22 cellular contexts compared by ENCODE assay signal in genomic region chr5:662751-663435, GRCh38. TPM values are rescaled to one million over a fixed set of nuclear protein-coding genes. Genes with fewer than 3 reads are reported as not detected.
DNase-seq lines count a peak whose midpoint lies in the region; ATAC-seq, FAIRE-seq and TF ChIP-seq lines count a peak whose summit lies in the region.
"Had no signal": no experiment of that assay in that cellular context is flagged by ENCODE, and none has a peak within 500 bp of the region (broad histone marks: within the 10 kb centered on the region; RNA-seq: fewer than 3 reads in every experiment).

No MANE protein-coding gene starts in this region.

- SMC1A ChIA-PET in GM12878 (lab: Charles Lee; ENCODE audit: uncharacterized antibody, unreplicated experiment), result no interaction called here

- no peak for FAIRE-seq in GM12878 (lab: Jason Lieb, UNC)
- no peak for FAIRE-seq in HepG2 (lab: Jason Lieb, UNC)

- no peaks in the 10 kb centered on the region for H3K27me3 ChIP-seq in GM12878 (replicated peaks in 1 of 2; ENCODE audit: control insufficient read depth in 2 of 2, insufficient read depth in 2 of 2, low read length in 1 of 2)
- H3K27me3 ChIP-seq in HepG2 (ENCODE audit: control insufficient read depth in 1 of 2, insufficient read depth in 2 of 2, low read length in 2 of 2), result no peaks in the 10 kb centered on the region; a peak in 1 of 5 replicates
- no peaks in the 10 kb centered on the region for H3K27me3 ChIP-seq in BE2C
- H3K27me3 ChIP-seq: Peyer's patch had no signal

- H3K4me1 ChIP-seq in GM12878 (ENCODE audit: control insufficient read depth, insufficient read depth, low read length), result no peaks in the 10 kb centered on the region
- H3K4me1 ChIP-seq in HepG2 (ENCODE audit: insufficient read depth, low read length), result no peaks in the 10 kb centered on the region
- H3K4me1 ChIP-seq in BE2C, result no peaks in the 10 kb centered on the region
- H3K4me1 ChIP-seq: Caco-2 had no signal

- H3K27ac Mint-ChIP-seq in activated naive CD8-positive, alpha-beta T cell treated with anti-CD3 and anti-CD28 coated beads, Interleukin-2, amount 10 ng/mL, durations not matched to agents 7 days and 5 days, result no peak overlapping the region
- no peak overlapping the region for H3K27ac Mint-ChIP-seq in activated naive CD8-positive, alpha-beta T cell treated with anti-CD3 and anti-CD28 coated beads, Interleukin-2, amount 50 U/mL, for 24 hours
- H3K27ac Mint-ChIP-seq in WTC11, result no peak overlapping the region
- H3K27ac Mint-ChIP-seq: CD4-positive, alpha-beta T cell; GM23338 had no signal

- no peak for TF ChIP-seq RAD21 in GM12878 (IDR thresholded peaks at IDR 0.05; ENCODE audit: insufficient read depth, low read depth, low read length)
- TF ChIP-seq RAD21 in HepG2 (CRISPR knock-in tag; IDR thresholded peaks at IDR 0.05), result no peak

- CTCF ChIA-PET in GM12878 (lab: Yijun Ruan, JAX) (no interaction called here), HepG2 (lab: Yijun Ruan, JAX; ENCODE audit: low intra/inter-chr PET ratio, low total read pairs) (no interaction called here), WTC11 (lab: Charles Lee) (no interaction called here)

- H3K36me3 Mint-ChIP-seq in activated naive CD8-positive, alpha-beta T cell treated with anti-CD3 and anti-CD28 coated beads, Interleukin-2, amount 10 ng/mL, durations not matched to agents 7 days and 5 days, result peaks cover 31% of the 10 kb centered on the region
- H3K36me3 Mint-ChIP-seq in activated naive CD8-positive, alpha-beta T cell treated with anti-CD3 and anti-CD28 coated beads, Interleukin-2, amount 50 U/mL, for 24 hours (ENCODE audit: low read depth), result peaks cover 29% of the 10 kb centered on the region
- H3K36me3 Mint-ChIP-seq in WTC11, result peaks cover 37% of the 10 kb centered on the region

- H3K27me3 Mint-ChIP-seq in activated naive CD8-positive, alpha-beta T cell treated with anti-CD3 and anti-CD28 coated beads, Interleukin-2, amount 10 ng/mL, durations not matched to agents 7 days and 5 days, result no peaks in the 10 kb centered on the region
- no peaks in the 10 kb centered on the region for H3K27me3 Mint-ChIP-seq in activated naive CD8-positive, alpha-beta T cell treated with anti-CD3 and anti-CD28 coated beads, Interleukin-2, amount 50 U/mL, for 24 hours
- H3K27me3 Mint-ChIP-seq in WTC11 (ENCODE audit: low read depth), result no peaks in the 10 kb centered on the region
- H3K27me3 Mint-ChIP-seq: CD4-positive, alpha-beta T cell had no signal

- BruUV-seq in GM12878 (replicated peaks; lab: Mats Ljungman, UMichigan) (no TSS peak), HepG2 (replicated peaks; lab: Mats Ljungman, UMichigan) (no TSS peak)

- TF ChIP-seq EP300 in GM12878 (IDR thresholded peaks at IDR 0.05; ENCODE audit: borderline replicate concordance in 1 of 2, control insufficient read depth in 1 of 2, low read depth in 2 of 2, low read length in 2 of 2), result no peak
- no peak for TF ChIP-seq EP300 in HepG2 (IDR thresholded peaks at IDR 0.05; ENCODE audit: low read depth in 2 of 2, low read length in 2 of 2)
- no peak for TF ChIP-seq EP300 in HepG2 (CRISPR knock-in tag; IDR thresholded peaks at IDR 0.05; ENCODE audit: borderline replicate concordance)

- intact Hi-C loops in GM12878 (cut with micrococcal nuclease; ENCODE audit: unreplicated experiment) (no loop called here), HepG2 (cut with micrococcal nuclease; ENCODE audit: unreplicated experiment) (no loop called here)

- no peak for TF ChIP-seq POLR2A in GM12878 (IDR thresholded peaks at IDR 0.05; ENCODE audit: low read depth, low read length)
- no peak for TF ChIP-seq POLR2A in HepG2 (IDR thresholded peaks at IDR 0.05; ENCODE audit: insufficient read depth in 1 of 2, low read depth in 2 of 2, low read length in 2 of 2)

- no peak for ATAC-seq in activated naive CD8-positive, alpha-beta T cell treated with anti-CD3 and anti-CD28 coated beads, Interleukin-2, amount 10 ng/mL, durations not matched to agents 7 days and 5 days (ENCODE audit: low read depth)
- ATAC-seq in activated naive CD8-positive, alpha-beta T cell treated with anti-CD3 and anti-CD28 coated beads, Interleukin-2, amount 50 U/mL, for 24 hours, result no peak
- ATAC-seq in GM12878 (no peak), HepG2 (no peak), HG02885 (IDR thresholded peaks at IDR 0.05; ENCODE audit: poor library complexity, unreplicated experiment) (no peak), WTC11 (no peak)
- ATAC-seq: GM23338 had no signal

- H3K79me2 ChIP-seq in GM12878 (ENCODE audit: control insufficient read depth, insufficient read depth, low read length) (no peaks in the 10 kb centered on the region), HepG2 (ENCODE audit: insufficient read depth, low read length) (no peaks in the 10 kb centered on the region)

- 95% methylated on average over 30 of the region's 56 CpGs for whole genome bisulfite sequencing in GM12878 (ENCODE audit: insufficient coverage, insufficient replicate concordance, low lambda C conversion rate, missing lambda C conversion rate)
- 97% methylated on average over 53 of the region's 56 CpGs for WGBS in HepG2 (ENCODE audit: low lambda C conversion rate)

- peaks cover 2% of the 10 kb centered on the region for H3K4me1 Mint-ChIP-seq in activated naive CD8-positive, alpha-beta T cell treated with anti-CD3 and anti-CD28 coated beads, Interleukin-2, amount 10 ng/mL, durations not matched to agents 7 days and 5 days
- no peaks in the 10 kb centered on the region for H3K4me1 Mint-ChIP-seq in activated naive CD8-positive, alpha-beta T cell treated with anti-CD3 and anti-CD28 coated beads, Interleukin-2, amount 50 U/mL, for 24 hours
- no peaks in the 10 kb centered on the region for H3K4me1 Mint-ChIP-seq in WTC11
- H3K4me1 Mint-ChIP-seq: GM23338 had no signal

- H3K27ac ChIP-seq in GM12878 (ENCODE audit: control insufficient read depth, insufficient read depth), result no peak overlapping the region
- H3K27ac ChIP-seq in HepG2 (ENCODE audit: extremely low read length, insufficient read depth, low read length), result no peak overlapping the region
- H3K27ac ChIP-seq in substantia nigra (ENCODE audit: low read depth, low read length, poor library complexity, severe bottlenecking), result peak overlapping the region; percentile 100
- H3K27ac ChIP-seq: Peyer's patch had no signal

- H3K36me3 ChIP-seq in GM12878 (ENCODE audit: control insufficient read depth in 2 of 2, insufficient read depth in 2 of 2, low read length in 1 of 2), result peaks cover 11 to 20% of the 10 kb centered on the region in 2 experiments; a peak in 3 of 4 replicates
- peaks cover 10 to 53% of the 10 kb centered on the region in 2 experiments for H3K36me3 ChIP-seq in HepG2 (replicated peaks in 1 of 2; ENCODE audit: control insufficient read depth in 1 of 2, insufficient read depth in 2 of 2, low read length in 2 of 2)
- peaks cover 39% of the 10 kb centered on the region for H3K36me3 ChIP-seq in BE2C

- H3K4me3 Mint-ChIP-seq in activated naive CD8-positive, alpha-beta T cell treated with anti-CD3 and anti-CD28 coated beads, Interleukin-2, amount 10 ng/mL, durations not matched to agents 7 days and 5 days, result no peak overlapping the region
- H3K4me3 Mint-ChIP-seq in activated naive CD8-positive, alpha-beta T cell treated with anti-CD3 and anti-CD28 coated beads, Interleukin-2, amount 50 U/mL, for 24 hours, result no peak overlapping the region
- no peak overlapping the region for H3K4me3 Mint-ChIP-seq in WTC11
- H3K4me3 Mint-ChIP-seq: CD4-positive, alpha-beta T cell; GM23338 had no signal

- TF ChIP-seq CTCF in GM12878 (IDR thresholded peaks at IDR 0.05 in 2 of 3, conservative IDR thresholded peaks at IDR 0.05 in 1 of 3; ENCODE audit: control insufficient read depth in 2 of 3, extremely low read depth in 1 of 3, insufficient read depth in 1 of 3, low read depth in 3 of 3, low read length in 3 of 3), result no peak
- no peak for TF ChIP-seq CTCF in HepG2 (CRISPR knock-in tag; IDR thresholded peaks at IDR 0.05)
- no peak for TF ChIP-seq CTCF in BE2C (IDR thresholded peaks at IDR 0.05; ENCODE audit: low read depth, low read length)
- no peak for TF ChIP-seq CTCF in WTC11 (IDR thresholded peaks at IDR 0.05)

- H3K9ac ChIP-seq in GM12878 (ENCODE audit: control insufficient read depth, insufficient read depth, low read length) (no peak overlapping the region), HepG2 (ENCODE audit: insufficient read depth, low read depth, low read length) (no peak overlapping the region)

- DNase-seq in activated naive CD8-positive, alpha-beta T cell treated with anti-CD3 and anti-CD28 coated beads, Interleukin-2, amount 10 ng/mL, durations not matched to agents 7 days and 5 days, result peak; percentile 6
- DNase-seq in activated naive CD8-positive, alpha-beta T cell treated with anti-CD3 and anti-CD28 coated beads, Interleukin-2, amount 50 U/mL, for 24 hours, result no peak
- DNase-seq in GM12878 (ENCODE audit: low read depth, low spot score), result no peak
- no peak for DNase-seq in HepG2 (ENCODE audit: low spot score)
- DNase-seq in substantia nigra (lab: John Stamatoyannopoulos, UW), result no peak
- no peak for DNase-seq in BE2C
- DNase-seq in WTC11 (ENCODE audit: low spot score), result no peak
- DNase-seq: 8988T; Caco-2; CD4-positive, alpha-beta T cell; DMS153; GDM1; KBM-7; NCI-H1105 treated with DMSO at 0.1 percent for 48 hours; NCI-H1694; NCI-H2081 treated with DMSO at 0.1 percent for 48 hours; NCI-H748 treated with DMSO at 0.1 percent for 48 hours; NK-92 treated with Interleukin-12 subunit alpha and Interleukin-12 subunit beta, amount 100 ng/mL, for 24 hours; SHP77 had no signal

- H3K9me3 Mint-ChIP-seq in activated naive CD8-positive, alpha-beta T cell treated with anti-CD3 and anti-CD28 coated beads, Interleukin-2, amount 10 ng/mL, durations not matched to agents 7 days and 5 days, result no peaks in the 10 kb centered on the region
- no peaks in the 10 kb centered on the region for H3K9me3 Mint-ChIP-seq in activated naive CD8-positive, alpha-beta T cell treated with anti-CD3 and anti-CD28 coated beads, Interleukin-2, amount 50 U/mL, for 24 hours
- H3K9me3 Mint-ChIP-seq in WTC11, result 0 out of 2 replicates have a peak, but pooled peaks cover 3% of the 10 kb centered on the region
- H3K9me3 Mint-ChIP-seq: CD4-positive, alpha-beta T cell; GM23338 had no signal

- POLR2A ChIA-PET in activated naive CD8-positive, alpha-beta T cell treated with anti-CD3 and anti-CD28 coated beads, Interleukin-2, amount 10 ng/mL, durations not matched to agents 7 days and 5 days (lab: Charles Lee), result no interaction called here
- POLR2A ChIA-PET in GM12878 (lab: Charles Lee), result no interaction called here
- POLR2A ChIA-PET in HepG2 (lab: Yijun Ruan, JAX), result no interaction called here
- POLR2A ChIA-PET in WTC11 (lab: Charles Lee), result no interaction called here

- in situ Hi-C loops in GM12878 (cut with MboI) (no loop called here), HepG2 (cut with HindIII; ENCODE audit: extremely low pct_ligation_motif_present, low pct_unique_long_range_greater_than_20kb) (no loop called here)

- H3K4me3 ChIP-seq in GM12878 (no peak overlapping the region), HepG2 (replicated peaks in 1 of 3; ENCODE audit: insufficient read depth in 1 of 3, low read depth in 2 of 3, low read length in 3 of 3) (no peak overlapping the region), BE2C (ENCODE audit: low read depth, low read length) (no peak overlapping the region)
- H3K4me3 ChIP-seq: GM23338, Peyer's patch had no signal

- no peak overlapping the region for H2AFZ ChIP-seq in GM12878 (ENCODE audit: control insufficient read depth, low read depth, low read length)
- no peak overlapping the region for H2AFZ ChIP-seq in HepG2 (ENCODE audit: low read length)
- H2AFZ ChIP-seq: GM23338 had no signal

- H3K9me3 ChIP-seq in GM12878 (replicated peaks; ENCODE audit: control insufficient read depth, insufficient read depth, low read length) (no peaks in the 10 kb centered on the region; the same call in 2 of the 3 replicates), HepG2 (ENCODE audit: low read length) (no peaks in the 10 kb centered on the region), BE2C (peaks cover 3% of the 10 kb centered on the region; the same call in 1 of the 2 replicates)
- H3K9me3 ChIP-seq: Caco-2, Peyer's patch had no signal

- H4K20me1 ChIP-seq in GM12878 (ENCODE audit: control insufficient read depth, insufficient read depth) (no peaks in the 10 kb centered on the region), HepG2 (ENCODE audit: insufficient read depth, low read length) (no peaks in the 10 kb centered on the region)

- RAD21 ChIA-PET in GM12878 (lab: Charles Lee; ENCODE audit: unreplicated experiment), result no interaction called here

- H3K4me2 ChIP-seq in GM12878 (ENCODE audit: control insufficient read depth, insufficient read depth) (no peak overlapping the region), HepG2 (ENCODE audit: low read depth, low read length) (no peak overlapping the region)
- H3K4me2 ChIP-seq: GM23338 had no signal

RNA-seq across cellular contexts. Expression of gene TPPP, which starts 30.3 kb away (rescaled TPM):
- total RNA-seq in activated naive CD8-positive, alpha-beta T cell treated with anti-CD3 and anti-CD28 coated beads, Interleukin-2, amount 10 ng/mL, durations not matched to agents 7 days and 5 days, result under 1 TPM; 0.40 to 0.55 TPM
- total RNA-seq in GM12878 (2013; cell fraction: nucleolus; rRNA removed), result 0.38 and 0.39 TPM in 2 replicates
- total RNA-seq in GM12878 (2014; rRNA removed), result under 0.01 TPM in 1 of 2 replicates, not detected in the other
- total RNA-seq in GM12878 (2014; rRNA removed; fragmentation: Illumina TruSeq; extraction: Trizol), result 0.04 TPM in 1 of 2 replicates, not detected in the other
- 0.03 TPM in 1 of 2 replicates, not detected in the other for total RNA-seq in GM12878 (2021)
- polyA plus RNA-seq in GM12878 (2011; ENCODE audit: low read depth), result 0.18 TPM
- polyA plus RNA-seq in GM12878 (2011; rRNA removed), result 0.01 and 0.07 TPM in 2 replicates
- polyA plus RNA-seq in GM12878 (2011; cell fraction: cytosol; rRNA removed), result 0.12 and 0.13 TPM in 2 replicates
- polyA plus RNA-seq in GM12878 (2011; cell fraction: nucleus; rRNA removed), result 0.16 and 0.19 TPM in 2 replicates
- polyA plus RNA-seq in GM12878 (2012), result 0.29 and 0.32 TPM in 2 replicates
- 0.01 TPM in 1 of 2 replicates, not detected in the other for polyA plus RNA-seq in GM12878 (2014; fragmentation: Illumina TruSeq; extraction: Trizol)
- polyA plus RNA-seq in GM12878 (2014; fragmentation: Nextera tagmentation; extraction: Ambion mirVana), result not detected
- polyA plus RNA-seq in GM12878 (2014; rRNA removed), result not detected in 2 replicates
- under 1 TPM; 0.03 to 0.24 TPM for polyA plus RNA-seq in GM12878 (2016; fragmentation: Nextera tagmentation; extraction: Ambion mirVana)
- 0.05 and 0.15 TPM in 2 replicates for polyA minus RNA-seq in GM12878 (2011; rRNA and poly(A)+ RNA removed)
- not detected in 2 replicates for polyA minus RNA-seq in GM12878 (2011; cell fraction: cytosol; rRNA and poly(A)+ RNA removed)
- polyA minus RNA-seq in GM12878 (2011; cell fraction: nucleus; rRNA and poly(A)+ RNA removed), result under 0.01 and 0.10 TPM in 2 replicates
- total RNA-seq in HepG2 (2016; rRNA removed; fragmentation: Illumina TruSeq; extraction: Trizol), result 0.04 TPM in 1 of 2 replicates, not detected in the other
- not detected in 2 replicates for total RNA-seq in HepG2 (2016; cell fraction: cytosol; rRNA removed; fragmentation: Illumina TruSeq; extraction: Trizol; ENCODE audit: low read depth)
- 0.04 TPM in 1 of 2 replicates, not detected in the other for total RNA-seq in HepG2 (2016; cell fraction: insoluble cytoplasmic fraction; rRNA removed; fragmentation: Illumina TruSeq; extraction: Trizol)
- total RNA-seq in HepG2 (2016; cell fraction: membrane; rRNA removed; fragmentation: Illumina TruSeq; extraction: Trizol), result 0.03 TPM in 1 of 2 replicates, not detected in the other
- not detected in 2 replicates for total RNA-seq in HepG2 (2016; cell fraction: nucleus; rRNA removed; fragmentation: Illumina TruSeq; extraction: Trizol)
- polyA plus RNA-seq in HepG2 (2011; rRNA removed), result 0.05 and 0.07 TPM in 2 replicates
- 0.04 and 0.07 TPM in 2 replicates for polyA plus RNA-seq in HepG2 (2011; cell fraction: cytosol; rRNA removed)
- 0.07 and 0.16 TPM in 2 replicates for polyA plus RNA-seq in HepG2 (2011; cell fraction: nucleus; rRNA removed)
- 0.17 and 0.20 TPM in 2 replicates for polyA plus RNA-seq in HepG2 (2012)
- not detected in 2 replicates for polyA plus RNA-seq in HepG2 (2016; cell fraction: cytosol; fragmentation: Illumina TruSeq; extraction: Trizol; ENCODE audit: low read depth)
- 0.05 TPM in 1 of 2 replicates, not detected in the other for polyA plus RNA-seq in HepG2 (2016; cell fraction: insoluble cytoplasmic fraction; fragmentation: Illumina TruSeq; extraction: Trizol; ENCODE audit: low read depth)
- polyA plus RNA-seq in HepG2 (2016; cell fraction: membrane; fragmentation: Illumina TruSeq; extraction: Trizol; ENCODE audit: low read depth), result not detected in 2 replicates
- not detected in 2 replicates for polyA plus RNA-seq in HepG2 (2016; cell fraction: nucleus; fragmentation: Illumina TruSeq; extraction: Trizol; ENCODE audit: insufficient read depth, low read depth)
- polyA minus RNA-seq in HepG2 (2011; rRNA and poly(A)+ RNA removed; ENCODE audit: low replicate concordance), result 0.24 and 0.28 TPM in 2 replicates
- 0.10 and 0.18 TPM in 2 replicates for polyA minus RNA-seq in HepG2 (2011; cell fraction: cytosol; rRNA and poly(A)+ RNA removed)
- 0.12 TPM in 1 of 2 replicates, not detected in the other for polyA minus RNA-seq in HepG2 (2011; cell fraction: nucleus; rRNA and poly(A)+ RNA removed)
- polyA plus RNA-seq in BE2C (2012; ENCODE audit: insufficient read depth, insufficient read length, low read depth), result 7.5 TPM
- 1.8 to 2.1 TPM (median 1.8 TPM) in 3 replicates for total RNA-seq in WTC11 (2021)

RNA-seq across cellular contexts. Expression of gene CEP72, which starts 50.8 kb away (rescaled TPM):
- total RNA-seq in activated naive CD8-positive, alpha-beta T cell treated with anti-CD3 and anti-CD28 coated beads, Interleukin-2, amount 10 ng/mL, durations not matched to agents 7 days and 5 days, result 10 to 100 TPM; 33.8 to 35.7 TPM
- 55.7 and 58.5 TPM in 2 replicates for total RNA-seq in GM12878 (2013; cell fraction: nucleolus; rRNA removed)
- 7.2 and 7.7 TPM in 2 replicates for total RNA-seq in GM12878 (2014; rRNA removed)
- 5.5 and 5.9 TPM in 2 replicates for total RNA-seq in GM12878 (2014; rRNA removed; fragmentation: Illumina TruSeq; extraction: Trizol)
- 13.5 and 13.7 TPM in 2 replicates for total RNA-seq in GM12878 (2021)
- 1.7 TPM for polyA plus RNA-seq in GM12878 (2011; ENCODE audit: low read depth)
- 6.8 and 9.7 TPM in 2 replicates for polyA plus RNA-seq in GM12878 (2011; rRNA removed)
- 8.9 and 10.4 TPM in 2 replicates for polyA plus RNA-seq in GM12878 (2011; cell fraction: cytosol; rRNA removed)
- polyA plus RNA-seq in GM12878 (2011; cell fraction: nucleus; rRNA removed), result 25.7 and 31.2 TPM in 2 replicates
- polyA plus RNA-seq in GM12878 (2012), result 4.5 and 5.8 TPM in 2 replicates
- polyA plus RNA-seq in GM12878 (2014; fragmentation: Illumina TruSeq; extraction: Trizol), result 1.8 and 4.0 TPM in 2 replicates
- under 1 TPM; 0.35 to 0.99 TPM for polyA plus RNA-seq in GM12878 (2014; fragmentation: Nextera tagmentation; extraction: Ambion mirVana)
- 8.3 and 9.3 TPM in 2 replicates for polyA plus RNA-seq in GM12878 (2014; rRNA removed)
- polyA plus RNA-seq in GM12878 (2016; fragmentation: Nextera tagmentation; extraction: Ambion mirVana), result 1 to 10 TPM; 8.9 to 9.9 TPM
- polyA minus RNA-seq in GM12878 (2011; rRNA and poly(A)+ RNA removed), result 13.0 and 23.2 TPM in 2 replicates
- 6.0 and 7.4 TPM in 2 replicates for polyA minus RNA-seq in GM12878 (2011; cell fraction: cytosol; rRNA and poly(A)+ RNA removed)
- polyA minus RNA-seq in GM12878 (2011; cell fraction: nucleus; rRNA and poly(A)+ RNA removed), result 15.7 and 27.2 TPM in 2 replicates
- 8.1 and 9.4 TPM in 2 replicates for total RNA-seq in HepG2 (2016; rRNA removed; fragmentation: Illumina TruSeq; extraction: Trizol)
- 11.3 and 14.4 TPM in 2 replicates for total RNA-seq in HepG2 (2016; cell fraction: cytosol; rRNA removed; fragmentation: Illumina TruSeq; extraction: Trizol; ENCODE audit: low read depth)
- total RNA-seq in HepG2 (2016; cell fraction: insoluble cytoplasmic fraction; rRNA removed; fragmentation: Illumina TruSeq; extraction: Trizol), result 6.5 and 9.1 TPM in 2 replicates
- 6.6 and 7.9 TPM in 2 replicates for total RNA-seq in HepG2 (2016; cell fraction: membrane; rRNA removed; fragmentation: Illumina TruSeq; extraction: Trizol)
- 11.4 and 12.2 TPM in 2 replicates for total RNA-seq in HepG2 (2016; cell fraction: nucleus; rRNA removed; fragmentation: Illumina TruSeq; extraction: Trizol)
- 3.4 and 4.4 TPM in 2 replicates for polyA plus RNA-seq in HepG2 (2011; rRNA removed)
- polyA plus RNA-seq in HepG2 (2011; cell fraction: cytosol; rRNA removed), result 1.9 and 3.9 TPM in 2 replicates
- 8.5 and 11.6 TPM in 2 replicates for polyA plus RNA-seq in HepG2 (2011; cell fraction: nucleus; rRNA removed)
- polyA plus RNA-seq in HepG2 (2012), result 1.8 and 3.2 TPM in 2 replicates
- 0.64 and 0.84 TPM in 2 replicates for polyA plus RNA-seq in HepG2 (2016; cell fraction: cytosol; fragmentation: Illumina TruSeq; extraction: Trizol; ENCODE audit: low read depth)
- 6.3 and 7.6 TPM in 2 replicates for polyA plus RNA-seq in HepG2 (2016; cell fraction: insoluble cytoplasmic fraction; fragmentation: Illumina TruSeq; extraction: Trizol; ENCODE audit: low read depth)
- polyA plus RNA-seq in HepG2 (2016; cell fraction: membrane; fragmentation: Illumina TruSeq; extraction: Trizol; ENCODE audit: low read depth), result 1.9 and 2.0 TPM in 2 replicates
- polyA plus RNA-seq in HepG2 (2016; cell fraction: nucleus; fragmentation: Illumina TruSeq; extraction: Trizol; ENCODE audit: insufficient read depth, low read depth), result 17.4 and 20.5 TPM in 2 replicates
- 15.4 and 136 TPM in 2 replicates for polyA minus RNA-seq in HepG2 (2011; rRNA and poly(A)+ RNA removed; ENCODE audit: low replicate concordance)
- 3.4 and 4.0 TPM in 2 replicates for polyA minus RNA-seq in HepG2 (2011; cell fraction: cytosol; rRNA and poly(A)+ RNA removed)
- 13.1 and 17.0 TPM in 2 replicates for polyA minus RNA-seq in HepG2 (2011; cell fraction: nucleus; rRNA and poly(A)+ RNA removed)
- 5.6 TPM for polyA plus RNA-seq in BE2C (2012; ENCODE audit: insufficient read depth, insufficient read length, low read depth)
- total RNA-seq in WTC11 (2021), result 26.6 to 29.9 TPM (median 29.2 TPM) in 3 replicates
